ENCODE assay signal across 16 cellular contexts in genomic region chr10:72106154-72106849, GRCh38. TPM values are rescaled to one million over a fixed set of nuclear protein-coding genes. Genes with fewer than 3 reads are reported as not detected.
DNase-seq lines count a peak whose midpoint lies in the region; ATAC-seq and TF ChIP-seq lines count a peak whose summit lies in the region.
"Had no signal": no experiment of that assay in that cellular context is flagged by ENCODE, and none has a peak within 500 bp of the region (broad histone marks: within the 10 kb centered on the region; RNA-seq: fewer than 3 reads in every experiment).

No MANE protein-coding gene starts in this region.

- no peak overlapping the region for H3K27ac ChIP-seq in DOHH2 (ENCODE audit: low read depth, low read length)

- DNase-seq in T-helper 2 cell treated with Interferon-gamma antibody and Interleukin-4, amounts not matched to agents 5 μg/mL and 100 μg/mL, for 36 hours (ENCODE audit: low spot score), result no peak
- DNase-seq in T-helper 2 cell (no peak), memory B cell (ENCODE audit: low spot score in 2 of 2) (no peak), OCI-M2 (lab: John Stamatoyannopoulos, UW; ENCODE audit: unreplicated experiment) (no peak), GM20000 (ENCODE audit: low spot score) (no peak)
- DNase-seq: DMS 273 treated with DMSO at 0.1 percent for 48 hours, NCI-H146, NCI-H510A treated with DMSO at 0.1 percent for 48 hours, occipital lobe, SHP77, upper lobe of left lung had no signal

- no peaks in the 10 kb centered on the region for H3K9me3 Mint-ChIP-seq in T-helper 2 cell treated with Interferon-gamma antibody and Interleukin-4, amounts not matched to agents 5 μg/mL and 100 μg/mL, for 36 hours
- H3K9me3 Mint-ChIP-seq in activated T-helper 17 cell treated with anti-CD3 and anti-CD28 coated beads, Interleukin-2, amount 50 U/mL, for 72 hours, result no peaks in the 10 kb centered on the region
- H3K9me3 Mint-ChIP-seq in memory B cell, result no peaks in the 10 kb centered on the region

- no peaks in the 10 kb centered on the region for H3K79me2 ChIP-seq in DOHH2 (ENCODE audit: control insufficient read depth, low read length)

- ATAC-seq in activated T-helper 17 cell treated with anti-CD3 and anti-CD28 coated beads, Interleukin-2, amount 50 U/mL, for 72 hours (replicated peaks), result no peak
- ATAC-seq in memory B cell (ENCODE audit: low read depth) (no peak), GM19463 (IDR thresholded peaks at IDR 0.05; ENCODE audit: unreplicated experiment) (no peak)
- ATAC-seq: A549, HepG2 had no signal

- H3K36me3 ChIP-seq in DOHH2 (ENCODE audit: control insufficient read depth, low read length), result peaks cover 3% of the 10 kb centered on the region; the same call in 1 of the 2 replicates

- H3K27me3 Mint-ChIP-seq in T-helper 2 cell treated with Interferon-gamma antibody and Interleukin-4, amounts not matched to agents 5 μg/mL and 100 μg/mL, for 36 hours (ENCODE audit: low read depth), result no peaks in the 10 kb centered on the region
- H3K27me3 Mint-ChIP-seq in activated T-helper 17 cell treated with anti-CD3 and anti-CD28 coated beads, Interleukin-2, amount 50 U/mL, for 72 hours, result no peaks in the 10 kb centered on the region
- no peaks in the 10 kb centered on the region for H3K27me3 Mint-ChIP-seq in memory B cell

- H3K4me3 ChIP-seq in DOHH2 (ENCODE audit: low read length), result peak overlapping the region; percentile 31
- H3K4me3 ChIP-seq: A549, upper lobe of left lung had no signal

- peaks cover 9% of the 10 kb centered on the region for H3F3A ChIP-seq in DOHH2 (ENCODE audit: control insufficient read depth, insufficient read depth)

- H3K4me2 ChIP-seq in DOHH2 (ENCODE audit: low read length), result peak overlapping the region; percentile 58

- no peak for TF ChIP-seq CTCF in DOHH2 (IDR thresholded peaks at IDR 0.05; ENCODE audit: low read depth, low read length, poor library complexity, severe bottlenecking)
- no peak for TF ChIP-seq CTCF in GM20000 (IDR thresholded peaks at IDR 0.05; ENCODE audit: extremely low read depth, missing control alignments)

- H3K27ac Mint-ChIP-seq in T-helper 2 cell treated with Interferon-gamma antibody and Interleukin-4, amounts not matched to agents 5 μg/mL and 100 μg/mL, for 36 hours, result peak overlapping the region; percentile 87
- H3K27ac Mint-ChIP-seq in activated T-helper 17 cell treated with anti-CD3 and anti-CD28 coated beads, Interleukin-2, amount 50 U/mL, for 72 hours, result peak overlapping the region; percentile 98
- H3K27ac Mint-ChIP-seq in memory B cell, result peak overlapping the region; percentile 55

- no peaks in the 10 kb centered on the region for H3K9me3 ChIP-seq in DOHH2 (ENCODE audit: control insufficient read depth, insufficient read depth, low read length)
- H3K9me3 ChIP-seq: A549, upper lobe of left lung had no signal

- H3K9me2 ChIP-seq in DOHH2 (replicated peaks; ENCODE audit: control insufficient read depth, low read length), result no peaks in the 10 kb centered on the region

- H4K20me1 ChIP-seq in DOHH2 (ENCODE audit: control insufficient read depth, insufficient read depth, low read depth, low read length), result no peaks in the 10 kb centered on the region

- H3K36me3 Mint-ChIP-seq in T-helper 2 cell treated with Interferon-gamma antibody and Interleukin-4, amounts not matched to agents 5 μg/mL and 100 μg/mL, for 36 hours (ENCODE audit: low read depth), result peaks cover 27% of the 10 kb centered on the region
- H3K36me3 Mint-ChIP-seq in activated T-helper 17 cell treated with anti-CD3 and anti-CD28 coated beads, Interleukin-2, amount 50 U/mL, for 72 hours (ENCODE audit: low read depth), result peaks cover 38% of the 10 kb centered on the region
- peaks cover 15% of the 10 kb centered on the region for H3K36me3 Mint-ChIP-seq in memory B cell

- H3K4me1 ChIP-seq in DOHH2 (ENCODE audit: control insufficient read depth, low read length), result peaks cover 34% of the 10 kb centered on the region

- H3K4me3 Mint-ChIP-seq in T-helper 2 cell treated with Interferon-gamma antibody and Interleukin-4, amounts not matched to agents 5 μg/mL and 100 μg/mL, for 36 hours, result peak overlapping the region; percentile 78
- H3K4me3 Mint-ChIP-seq in activated T-helper 17 cell treated with anti-CD3 and anti-CD28 coated beads, Interleukin-2, amount 50 U/mL, for 72 hours, result peak overlapping the region; percentile 91
- H3K4me3 Mint-ChIP-seq in memory B cell, result no peak overlapping the region

- no peaks in the 10 kb centered on the region for H3K27me3 ChIP-seq in DOHH2 (ENCODE audit: control insufficient read depth, low read length)
- H3K27me3 ChIP-seq: upper lobe of left lung had no signal

- H3K4me1 Mint-ChIP-seq in T-helper 2 cell treated with Interferon-gamma antibody and Interleukin-4, amounts not matched to agents 5 μg/mL and 100 μg/mL, for 36 hours (ENCODE audit: low read depth), result peaks cover 66% of the 10 kb centered on the region
- H3K4me1 Mint-ChIP-seq in activated T-helper 17 cell treated with anti-CD3 and anti-CD28 coated beads, Interleukin-2, amount 50 U/mL, for 72 hours, result peaks cover 53% of the 10 kb centered on the region
- peaks cover 26% of the 10 kb centered on the region for H3K4me1 Mint-ChIP-seq in memory B cell

RNA-seq across cellular contexts. Expression of gene SPOCK2, which starts 18.0 kb away (rescaled TPM):
- total RNA-seq in activated T-helper 17 cell treated with anti-CD3 and anti-CD28 coated beads, Interleukin-2, amount 50 U/mL, for 72 hours, result 100 to 1,000 TPM; 161 to 191 TPM
